In genomic region chr10:63114031-63114814, GRCh38 we compare ENCODE assay signal across 1 cellular context.
TF ChIP-seq lines count a peak whose summit lies in the region.

No MANE protein-coding gene starts in this region.

TF ChIP-seq in HepG2, 621 proteins besides CTCF, POLR2A, EP300 and RAD21 (continued from another document):
- TF ChIP-seq, protein P1, sequence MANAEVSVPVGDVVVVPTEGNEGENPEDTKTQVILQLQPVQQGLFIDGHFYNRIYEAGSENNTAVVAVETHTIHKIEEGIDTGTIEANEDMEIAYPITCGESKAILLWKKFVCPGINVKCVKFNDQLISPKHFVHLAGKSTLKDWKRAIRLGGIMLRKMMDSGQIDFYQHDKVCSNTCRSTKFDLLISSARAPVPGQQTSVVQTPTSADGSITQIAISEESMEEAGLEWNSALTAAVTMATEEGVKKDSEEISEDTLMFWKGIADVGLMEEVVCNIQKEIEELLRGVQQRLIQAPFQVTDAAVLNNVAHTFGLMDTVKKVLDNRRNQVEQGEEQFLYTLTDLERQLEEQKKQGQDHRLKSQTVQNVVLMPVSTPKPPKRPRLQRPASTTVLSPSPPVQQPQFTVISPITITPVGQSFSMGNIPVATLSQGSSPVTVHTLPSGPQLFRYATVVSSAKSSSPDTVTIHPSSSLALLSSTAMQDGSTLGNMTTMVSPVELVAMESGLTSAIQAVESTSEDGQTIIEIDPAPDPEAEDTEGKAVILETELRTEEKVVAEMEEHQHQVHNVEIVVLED (CRISPR knock-in tag; IDR thresholded peaks at IDR 0.05; ENCODE audit: borderline replicate concordance), result no peak
- TF ChIP-seq THAP11 (CRISPR knock-in tag; IDR thresholded peaks at IDR 0.05) (peak; percentile 81), HOXD1 (CRISPR knock-in tag; IDR thresholded peaks at IDR 0.05) (no peak), NFE2L2 (IDR thresholded peaks at IDR 0.05; ENCODE audit: low read length) (no peak), ZNF24 (IDR thresholded peaks at IDR 0.05) (no peak), ZNF7 (CRISPR knock-in tag; IDR thresholded peaks at IDR 0.05) (no peak), KLF6 (CRISPR knock-in tag; IDR thresholded peaks at IDR 0.05) (peak; percentile 87), MAFG (CRISPR knock-in tag; IDR thresholded peaks at IDR 0.05) (no peak), ZNF362 (CRISPR knock-in tag; IDR thresholded peaks at IDR 0.05; ENCODE audit: borderline replicate concordance) (no peak)
- TF ChIP-seq, protein P2, sequence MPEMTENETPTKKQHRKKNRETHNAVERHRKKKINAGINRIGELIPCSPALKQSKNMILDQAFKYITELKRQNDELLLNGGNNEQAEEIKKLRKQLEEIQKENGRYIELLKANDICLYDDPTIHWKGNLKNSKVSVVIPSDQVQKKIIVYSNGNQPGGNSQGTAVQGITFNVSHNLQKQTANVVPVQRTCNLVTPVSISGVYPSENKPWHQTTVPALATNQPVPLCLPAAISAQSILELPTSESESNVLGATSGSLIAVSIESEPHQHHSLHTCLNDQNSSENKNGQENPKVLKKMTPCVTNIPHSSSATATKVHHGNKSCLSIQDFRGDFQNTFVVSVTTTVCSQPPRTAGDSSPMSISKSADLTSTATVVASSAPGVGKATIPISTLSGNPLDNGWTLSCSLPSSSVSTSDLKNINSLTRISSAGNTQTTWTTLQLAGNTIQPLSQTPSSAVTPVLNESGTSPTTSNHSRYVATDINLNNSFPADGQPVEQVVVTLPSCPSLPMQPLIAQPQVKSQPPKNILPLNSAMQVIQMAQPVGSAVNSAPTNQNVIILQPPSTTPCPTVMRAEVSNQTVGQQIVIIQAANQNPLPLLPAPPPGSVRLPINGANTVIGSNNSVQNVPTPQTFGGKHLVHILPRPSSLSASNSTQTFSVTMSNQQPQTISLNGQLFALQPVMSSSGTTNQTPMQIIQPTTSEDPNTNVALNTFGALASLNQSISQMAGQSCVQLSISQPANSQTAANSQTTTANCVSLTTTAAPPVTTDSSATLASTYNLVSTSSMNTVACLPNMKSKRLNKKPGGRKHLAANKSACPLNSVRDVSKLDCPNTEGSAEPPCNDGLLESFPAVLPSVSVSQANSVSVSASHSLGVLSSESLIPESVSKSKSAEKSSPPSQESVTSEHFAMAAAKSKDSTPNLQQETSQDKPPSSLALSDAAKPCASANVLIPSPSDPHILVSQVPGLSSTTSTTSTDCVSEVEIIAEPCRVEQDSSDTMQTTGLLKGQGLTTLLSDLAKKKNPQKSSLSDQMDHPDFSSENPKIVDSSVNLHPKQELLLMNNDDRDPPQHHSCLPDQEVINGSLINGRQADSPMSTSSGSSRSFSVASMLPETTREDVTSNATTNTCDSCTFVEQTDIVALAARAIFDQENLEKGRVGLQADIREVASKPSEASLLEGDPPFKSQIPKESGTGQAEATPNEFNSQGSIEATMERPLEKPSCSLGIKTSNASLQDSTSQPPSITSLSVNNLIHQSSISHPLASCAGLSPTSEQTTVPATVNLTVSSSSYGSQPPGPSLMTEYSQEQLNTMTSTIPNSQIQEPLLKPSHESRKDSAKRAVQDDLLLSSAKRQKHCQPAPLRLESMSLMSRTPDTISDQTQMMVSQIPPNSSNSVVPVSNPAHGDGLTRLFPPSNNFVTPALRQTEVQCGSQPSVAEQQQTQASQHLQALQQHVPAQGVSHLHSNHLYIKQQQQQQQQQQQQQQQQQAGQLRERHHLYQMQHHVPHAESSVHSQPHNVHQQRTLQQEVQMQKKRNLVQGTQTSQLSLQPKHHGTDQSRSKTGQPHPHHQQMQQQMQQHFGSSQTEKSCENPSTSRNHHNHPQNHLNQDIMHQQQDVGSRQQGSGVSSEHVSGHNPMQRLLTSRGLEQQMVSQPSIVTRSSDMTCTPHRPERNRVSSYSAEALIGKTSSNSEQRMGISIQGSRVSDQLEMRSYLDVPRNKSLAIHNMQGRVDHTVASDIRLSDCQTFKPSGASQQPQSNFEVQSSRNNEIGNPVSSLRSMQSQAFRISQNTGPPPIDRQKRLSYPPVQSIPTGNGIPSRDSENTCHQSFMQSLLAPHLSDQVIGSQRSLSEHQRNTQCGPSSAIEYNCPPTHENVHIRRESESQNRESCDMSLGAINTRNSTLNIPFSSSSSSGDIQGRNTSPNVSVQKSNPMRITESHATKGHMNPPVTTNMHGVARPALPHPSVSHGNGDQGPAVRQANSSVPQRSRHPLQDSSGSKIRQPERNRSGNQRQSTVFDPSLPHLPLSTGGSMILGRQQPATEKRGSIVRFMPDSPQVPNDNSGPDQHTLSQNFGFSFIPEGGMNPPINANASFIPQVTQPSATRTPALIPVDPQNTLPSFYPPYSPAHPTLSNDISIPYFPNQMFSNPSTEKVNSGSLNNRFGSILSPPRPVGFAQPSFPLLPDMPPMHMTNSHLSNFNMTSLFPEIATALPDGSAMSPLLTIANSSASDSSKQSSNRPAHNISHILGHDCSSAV (CRISPR knock-in tag; IDR thresholded peaks at IDR 0.05; ENCODE audit: borderline replicate concordance), result no peak
- TF ChIP-seq, protein P3, sequence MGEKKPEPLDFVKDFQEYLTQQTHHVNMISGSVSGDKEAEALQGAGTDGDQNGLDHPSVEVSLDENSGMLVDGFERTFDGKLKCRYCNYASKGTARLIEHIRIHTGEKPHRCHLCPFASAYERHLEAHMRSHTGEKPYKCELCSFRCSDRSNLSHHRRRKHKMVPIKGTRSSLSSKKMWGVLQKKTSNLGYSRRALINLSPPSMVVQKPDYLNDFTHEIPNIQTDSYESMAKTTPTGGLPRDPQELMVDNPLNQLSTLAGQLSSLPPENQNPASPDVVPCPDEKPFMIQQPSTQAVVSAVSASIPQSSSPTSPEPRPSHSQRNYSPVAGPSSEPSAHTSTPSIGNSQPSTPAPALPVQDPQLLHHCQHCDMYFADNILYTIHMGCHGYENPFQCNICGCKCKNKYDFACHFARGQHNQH (CRISPR knock-in tag; IDR thresholded peaks at IDR 0.05), result 0 out of 2 replicates have a peak, but pooled peaks have one; percentile 35
